Comparison of ENCODE assay signal across 9 cellular contexts in genomic region chr15:90869140-90869541, GRCh38. TPM values are rescaled to one million over a fixed set of nuclear protein-coding genes. Genes with fewer than 3 reads are reported as not detected.
DNase-seq lines count a peak whose midpoint lies in the region; ATAC-seq and TF ChIP-seq lines count a peak whose summit lies in the region.
"Had no signal": no experiment of that assay in that cellular context is flagged by ENCODE, and none has a peak within 500 bp of the region (broad histone marks: within the 10 kb centered on the region; RNA-seq: fewer than 3 reads in every experiment).

No MANE protein-coding gene starts in this region.

- H3K27me3 Mint-ChIP-seq in activated naive CD4-positive, alpha-beta T cell treated with anti-CD3 and anti-CD28 coated beads, Interleukin-2, amount 10 ng/mL, durations not matched to agents 7 days and 5 days, result no peaks in the 10 kb centered on the region
- H3K27me3 Mint-ChIP-seq in activated naive CD8-positive, alpha-beta T cell treated with anti-CD3 and anti-CD28 coated beads, Interleukin-2, amount 50 U/mL, for 24 hours, result no peaks in the 10 kb centered on the region
- H3K27me3 Mint-ChIP-seq in memory B cell (no peaks in the 10 kb centered on the region), glutamatergic neuron (ENCODE audit: unreplicated experiment) (no peaks in the 10 kb centered on the region)

- intact Hi-C loops in tibial artery (cut with DNase I; ENCODE audit: low total_unique reads), result no loop called here

- no peaks in the 10 kb centered on the region for H3K9me3 ChIP-seq in tibial artery

- peaks cover 13% of the 10 kb centered on the region for H3K36me3 Mint-ChIP-seq in activated naive CD4-positive, alpha-beta T cell treated with anti-CD3 and anti-CD28 coated beads, Interleukin-2, amount 10 ng/mL, durations not matched to agents 7 days and 5 days
- H3K36me3 Mint-ChIP-seq in activated naive CD8-positive, alpha-beta T cell treated with anti-CD3 and anti-CD28 coated beads, Interleukin-2, amount 50 U/mL, for 24 hours (ENCODE audit: low read depth), result peaks cover 16% of the 10 kb centered on the region
- no peaks in the 10 kb centered on the region for H3K36me3 Mint-ChIP-seq in memory B cell
- no peaks in the 10 kb centered on the region for H3K36me3 Mint-ChIP-seq in glutamatergic neuron (ENCODE audit: unreplicated experiment)

- CTCF ChIA-PET in activated naive CD4-positive, alpha-beta T cell treated with anti-CD3 and anti-CD28 coated beads, Interleukin-2, amount 10 ng/mL, durations not matched to agents 7 days and 5 days (lab: Charles Lee), result interaction anchor here (1.1 to 2.7 kb wide), 2 partner anchors 17 to 36 kb away, joined by 4 to 10 read pairs; no protein-coding TSS in a partner anchor

- no peak overlapping the region for H3K4me3 ChIP-seq in tibial artery

- no peaks in the 10 kb centered on the region for H3K36me3 ChIP-seq in tibial artery

- H3K27me3 ChIP-seq in tibial artery, result no peaks in the 10 kb centered on the region

- H3K4me1 Mint-ChIP-seq in activated naive CD4-positive, alpha-beta T cell treated with anti-CD3 and anti-CD28 coated beads, Interleukin-2, amount 10 ng/mL, durations not matched to agents 7 days and 5 days, result peaks cover 58% of the 10 kb centered on the region
- peaks cover 58% of the 10 kb centered on the region for H3K4me1 Mint-ChIP-seq in activated naive CD8-positive, alpha-beta T cell treated with anti-CD3 and anti-CD28 coated beads, Interleukin-2, amount 50 U/mL, for 24 hours
- H3K4me1 Mint-ChIP-seq in memory B cell, result peaks cover 27% of the 10 kb centered on the region
- H3K4me1 Mint-ChIP-seq in glutamatergic neuron (ENCODE audit: low read depth, unreplicated experiment), result peaks cover 18% of the 10 kb centered on the region

- ATAC-seq in activated naive CD8-positive, alpha-beta T cell treated with anti-CD3 and anti-CD28 coated beads, Interleukin-2, amount 50 U/mL, for 24 hours, result no peak
- no peak for ATAC-seq in memory B cell (ENCODE audit: low read depth)
- no peak for ATAC-seq in GM18517 (IDR thresholded peaks at IDR 0.05; ENCODE audit: unreplicated experiment)

- H3K4me1 ChIP-seq in tibial artery, result peaks cover 0 to 42% (median 36%) of the 10 kb centered on the region in 4 donors

- peak overlapping the region; percentile 97 to 98 for H3K27ac ChIP-seq in tibial artery

- DNase-seq in activated naive CD4-positive, alpha-beta T cell treated with anti-CD3 and anti-CD28 coated beads, Interleukin-2, amount 10 ng/mL, durations not matched to agents 7 days and 5 days, result no peak
- no peak for DNase-seq in activated naive CD4-positive, alpha-beta T cell treated with anti-CD3 and anti-CD28 coated beads, Interleukin-2, amount 50 U/mL, for 16 hours
- no peak for DNase-seq in activated naive CD8-positive, alpha-beta T cell treated with anti-CD3 and anti-CD28 coated beads, Interleukin-2, amount 50 U/mL, for 24 hours
- DNase-seq in memory B cell (ENCODE audit: low spot score in 2 of 2) (no peak), tibial artery (no peak), HuH-7 (ENCODE audit: low spot score) (no peak), glutamatergic neuron (no peak)
- DNase-seq: central memory CD4-positive, alpha-beta T cell had no signal

- H3K27ac Mint-ChIP-seq in activated naive CD4-positive, alpha-beta T cell treated with anti-CD3 and anti-CD28 coated beads, Interleukin-2, amount 10 ng/mL, durations not matched to agents 7 days and 5 days, result peak overlapping the region; percentile 96
- peak overlapping the region; percentile 91 for H3K27ac Mint-ChIP-seq in activated naive CD8-positive, alpha-beta T cell treated with anti-CD3 and anti-CD28 coated beads, Interleukin-2, amount 50 U/mL, for 24 hours
- peak overlapping the region; percentile 86 for H3K27ac Mint-ChIP-seq in memory B cell
- H3K27ac Mint-ChIP-seq in glutamatergic neuron (ENCODE audit: unreplicated experiment), result no peak overlapping the region

- H3K4me3 Mint-ChIP-seq in activated naive CD4-positive, alpha-beta T cell treated with anti-CD3 and anti-CD28 coated beads, Interleukin-2, amount 10 ng/mL, durations not matched to agents 7 days and 5 days, result peak overlapping the region; percentile 89
- H3K4me3 Mint-ChIP-seq in activated naive CD8-positive, alpha-beta T cell treated with anti-CD3 and anti-CD28 coated beads, Interleukin-2, amount 50 U/mL, for 24 hours, result peak overlapping the region; percentile 88
- H3K4me3 Mint-ChIP-seq in memory B cell, result no peak overlapping the region
- no peak overlapping the region for H3K4me3 Mint-ChIP-seq in glutamatergic neuron (ENCODE audit: unreplicated experiment)

- no peak for TF ChIP-seq CTCF in tibial artery (IDR thresholded peaks at IDR 0.05)
- TF ChIP-seq CTCF in glutamatergic neuron (IDR thresholded peaks at IDR 0.05; ENCODE audit: partially characterized antibody, unreplicated experiment), result no peak

- no peaks in the 10 kb centered on the region for H3K9me3 Mint-ChIP-seq in activated naive CD4-positive, alpha-beta T cell treated with anti-CD3 and anti-CD28 coated beads, Interleukin-2, amount 10 ng/mL, durations not matched to agents 7 days and 5 days
- H3K9me3 Mint-ChIP-seq in activated naive CD8-positive, alpha-beta T cell treated with anti-CD3 and anti-CD28 coated beads, Interleukin-2, amount 50 U/mL, for 24 hours, result no peaks in the 10 kb centered on the region
- no peaks in the 10 kb centered on the region for H3K9me3 Mint-ChIP-seq in memory B cell
- H3K9me3 Mint-ChIP-seq in glutamatergic neuron (ENCODE audit: unreplicated experiment), result peaks cover 6% of the 10 kb centered on the region

RNA-seq across cellular contexts. Expression of gene FURIN, which starts 0.8 kb away (rescaled TPM):
- 26.5 TPM for total RNA-seq in glutamatergic neuron (ENCODE audit: unreplicated experiment)

RNA-seq across cellular contexts. Expression of gene FES, which starts 15.2 kb away (rescaled TPM):
- total RNA-seq in glutamatergic neuron (ENCODE audit: unreplicated experiment), result 3.3 TPM

RNA-seq across cellular contexts. Expression of gene MAN2A2, which starts 34.0 kb away (rescaled TPM):
- 81.8 TPM for total RNA-seq in glutamatergic neuron (ENCODE audit: unreplicated experiment)

Comparison
In these comparisons a context has a peak if more than half of its experiments do, and no peak if none do; other contexts are left out.
1. H3K4me3 Mint-ChIP-seq: peak in activated naive CD4-positive, alpha-beta T cell treated with anti-CD3 and anti-CD28 coated beads, Interleukin-2, amount 10 ng/mL, durations not matched to agents 7 days and 5 days (single experiment) and activated naive CD8-positive, alpha-beta T cell treated with anti-CD3 and anti-CD28 coated beads, Interleukin-2, amount 50 U/mL, for 24 hours (single experiment); none in memory B cell (single experiment) and glutamatergic neuron (single experiment).